Comparison of ENCODE assay signal across 1 cellular context in genomic region chr20:57369601-57370000, GRCh38.
TF ChIP-seq lines count a peak whose summit lies in the region.

No MANE protein-coding gene starts in this region.

TF ChIP-seq in K562, 482 proteins besides CTCF, POLR2A, EP300 and RAD21:
- TF ChIP-seq, protein P1, sequence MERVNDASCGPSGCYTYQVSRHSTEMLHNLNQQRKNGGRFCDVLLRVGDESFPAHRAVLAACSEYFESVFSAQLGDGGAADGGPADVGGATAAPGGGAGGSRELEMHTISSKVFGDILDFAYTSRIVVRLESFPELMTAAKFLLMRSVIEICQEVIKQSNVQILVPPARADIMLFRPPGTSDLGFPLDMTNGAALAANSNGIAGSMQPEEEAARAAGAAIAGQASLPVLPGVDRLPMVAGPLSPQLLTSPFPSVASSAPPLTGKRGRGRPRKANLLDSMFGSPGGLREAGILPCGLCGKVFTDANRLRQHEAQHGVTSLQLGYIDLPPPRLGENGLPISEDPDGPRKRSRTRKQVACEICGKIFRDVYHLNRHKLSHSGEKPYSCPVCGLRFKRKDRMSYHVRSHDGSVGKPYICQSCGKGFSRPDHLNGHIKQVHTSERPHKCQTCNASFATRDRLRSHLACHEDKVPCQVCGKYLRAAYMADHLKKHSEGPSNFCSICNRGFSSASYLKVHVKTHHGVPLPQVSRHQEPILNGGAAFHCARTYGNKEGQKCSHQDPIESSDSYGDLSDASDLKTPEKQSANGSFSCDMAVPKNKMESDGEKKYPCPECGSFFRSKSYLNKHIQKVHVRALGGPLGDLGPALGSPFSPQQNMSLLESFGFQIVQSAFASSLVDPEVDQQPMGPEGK (CRISPR knock-in tag; IDR thresholded peaks at IDR 0.05; ENCODE audit: borderline replicate concordance): no peak
- TF ChIP-seq TEAD4 (IDR thresholded peaks at IDR 0.05; ENCODE audit: low read length): no peak
- no peak for TF ChIP-seq TEAD4 (CRISPR knock-in tag; IDR thresholded peaks at IDR 0.05; ENCODE audit: borderline replicate concordance)
- TF ChIP-seq ARID1B (IDR thresholded peaks at IDR 0.05): no peak
- no peak for TF ChIP-seq ZNF699 (CRISPR knock-in tag; IDR thresholded peaks at IDR 0.05; ENCODE audit: insufficient replicate concordance)
- TF ChIP-seq ZNF280B (CRISPR knock-in tag; IDR thresholded peaks at IDR 0.05): no peak
- no peak for TF ChIP-seq MAFK (IDR thresholded peaks at IDR 0.05; ENCODE audit: low read length)
- TF ChIP-seq, protein P2, sequence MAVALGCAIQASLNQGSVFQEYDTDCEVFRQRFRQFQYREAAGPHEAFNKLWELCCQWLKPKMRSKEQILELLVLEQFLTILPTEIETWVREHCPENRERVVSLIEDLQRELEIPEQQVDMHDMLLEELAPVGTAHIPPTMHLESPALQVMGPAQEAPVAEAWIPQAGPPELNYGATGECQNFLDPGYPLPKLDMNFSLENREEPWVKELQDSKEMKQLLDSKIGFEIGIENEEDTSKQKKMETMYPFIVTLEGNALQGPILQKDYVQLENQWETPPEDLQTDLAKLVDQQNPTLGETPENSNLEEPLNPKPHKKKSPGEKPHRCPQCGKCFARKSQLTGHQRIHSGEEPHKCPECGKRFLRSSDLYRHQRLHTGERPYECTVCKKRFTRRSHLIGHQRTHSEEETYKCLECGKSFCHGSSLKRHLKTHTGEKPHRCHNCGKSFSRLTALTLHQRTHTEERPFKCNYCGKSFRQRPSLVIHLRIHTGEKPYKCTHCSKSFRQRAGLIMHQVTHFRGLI (CRISPR knock-in tag; IDR thresholded peaks at IDR 0.05): no peak
- no peak for TF ChIP-seq SMARCE1 (IDR thresholded peaks at IDR 0.05)
- no peak for TF ChIP-seq NFIC (IDR thresholded peaks at IDR 0.05)
- TF ChIP-seq ZNF165 (CRISPR knock-in tag; IDR thresholded peaks at IDR 0.05; ENCODE audit: borderline replicate concordance): no peak
